ENCODE assay signal across 8 cellular contexts in genomic region chr12:123533672-123534643, GRCh38. TPM values are rescaled to one million over a fixed set of nuclear protein-coding genes. Genes with fewer than 3 reads are reported as not detected.
DNase-seq lines count a peak whose midpoint lies in the region; ATAC-seq and TF ChIP-seq lines count a peak whose summit lies in the region.

A gene with protein sequence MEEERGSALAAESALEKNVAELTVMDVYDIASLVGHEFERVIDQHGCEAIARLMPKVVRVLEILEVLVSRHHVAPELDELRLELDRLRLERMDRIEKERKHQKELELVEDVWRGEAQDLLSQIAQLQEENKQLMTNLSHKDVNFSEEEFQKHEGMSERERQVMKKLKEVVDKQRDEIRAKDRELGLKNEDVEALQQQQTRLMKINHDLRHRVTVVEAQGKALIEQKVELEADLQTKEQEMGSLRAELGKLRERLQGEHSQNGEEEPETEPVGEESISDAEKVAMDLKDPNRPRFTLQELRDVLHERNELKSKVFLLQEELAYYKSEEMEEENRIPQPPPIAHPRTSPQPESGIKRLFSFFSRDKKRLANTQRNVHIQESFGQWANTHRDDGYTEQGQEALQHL (minus strand): TSS chr12:123533719. CDS start chr12:123533482, 237 bp downstream.

- H3K4me3 ChIP-seq in choroid plexus epithelial cell (ENCODE audit: low read depth, low read length) (peak within 1 kb of the TSS; percentile 81), kidney epithelial cell (ENCODE audit: low read depth, low read length) (peak within 1 kb of the TSS; percentile 83)

- peak; percentile 69 for ATAC-seq in GM18867 (IDR thresholded peaks at IDR 0.05; ENCODE audit: unreplicated experiment)

- in situ Hi-C loops in ACHN (cut with HindIII; ENCODE audit: low pct_ligation_motif_present, low pct_unique_long_range_greater_than_20kb, low sequenced_read_pairs): no loop called here

- TF ChIP-seq CTCF in LNCAP (IDR thresholded peaks at IDR 0.05) (peak; percentile 43), choroid plexus epithelial cell (conservative IDR thresholded peaks at IDR 0.05; ENCODE audit: low read depth, low read length) (peak; percentile 32), kidney epithelial cell (IDR thresholded peaks at IDR 0.05; ENCODE audit: insufficient read depth, low read length, poor library complexity, severe bottlenecking) (peak; percentile 19)

- DNase-seq in ACHN (peak; percentile 71), choroid plexus epithelial cell (ENCODE audit: low read depth) (peak; percentile 45), kidney epithelial cell (ENCODE audit: low read depth) (no peak), NCI-H128 (lab: John Stamatoyannopoulos, UW; ENCODE audit: unreplicated experiment) (no peak)
- peak; percentile 55 for DNase-seq in activated CD4-positive, CD25-positive, alpha-beta regulatory T cell treated with anti-CD3 and anti-CD28 coated beads, Interleukin-2, amount 50 U/mL, for 72 hours
- peak; percentile 50 for DNase-seq in stimulated activated CD4-positive, alpha-beta T cell treated with anti-CD3 and anti-CD28 coated beads, Interleukin-12 subunit alpha, Interleukin-12 subunit beta, amount 100 ng/mL, for 4 hours

- peaks cover under 1% of the 10 kb centered on the region for H3K27me3 ChIP-seq in kidney epithelial cell (ENCODE audit: control insufficient read depth, insufficient read depth, low read length)

- H3K36me3 ChIP-seq in kidney epithelial cell (ENCODE audit: control insufficient read depth, insufficient read depth, low read length): no peaks in the 10 kb centered on the region

RNA-seq across cellular contexts. Expression of the gene that starts here (rescaled TPM):
- total RNA-seq in kidney epithelial cell: 10.2 and 12.1 TPM in 2 replicates

Comparison
In these comparisons a context has a peak if more than half of its experiments do, and no peak if none do; other contexts are left out.
1. DNase-seq: peak in ACHN (single experiment), activated CD4-positive, CD25-positive, alpha-beta regulatory T cell treated with anti-CD3 and anti-CD28 coated beads, Interleukin-2, amount 50 U/mL, for 72 hours (single experiment), choroid plexus epithelial cell (single experiment) and stimulated activated CD4-positive, alpha-beta T cell treated with anti-CD3 and anti-CD28 coated beads, Interleukin-12 subunit alpha, Interleukin-12 subunit beta, amount 100 ng/mL, for 4 hours (single experiment); none in kidney epithelial cell (single experiment) and NCI-H128 (single experiment).
2. Peak in every context shown above with its lines, with median percentiles within 50 percentile points of each other: CTCF ChIP-seq.